1 cellular context compared by ENCODE assay signal in the genomic region with DNA sequence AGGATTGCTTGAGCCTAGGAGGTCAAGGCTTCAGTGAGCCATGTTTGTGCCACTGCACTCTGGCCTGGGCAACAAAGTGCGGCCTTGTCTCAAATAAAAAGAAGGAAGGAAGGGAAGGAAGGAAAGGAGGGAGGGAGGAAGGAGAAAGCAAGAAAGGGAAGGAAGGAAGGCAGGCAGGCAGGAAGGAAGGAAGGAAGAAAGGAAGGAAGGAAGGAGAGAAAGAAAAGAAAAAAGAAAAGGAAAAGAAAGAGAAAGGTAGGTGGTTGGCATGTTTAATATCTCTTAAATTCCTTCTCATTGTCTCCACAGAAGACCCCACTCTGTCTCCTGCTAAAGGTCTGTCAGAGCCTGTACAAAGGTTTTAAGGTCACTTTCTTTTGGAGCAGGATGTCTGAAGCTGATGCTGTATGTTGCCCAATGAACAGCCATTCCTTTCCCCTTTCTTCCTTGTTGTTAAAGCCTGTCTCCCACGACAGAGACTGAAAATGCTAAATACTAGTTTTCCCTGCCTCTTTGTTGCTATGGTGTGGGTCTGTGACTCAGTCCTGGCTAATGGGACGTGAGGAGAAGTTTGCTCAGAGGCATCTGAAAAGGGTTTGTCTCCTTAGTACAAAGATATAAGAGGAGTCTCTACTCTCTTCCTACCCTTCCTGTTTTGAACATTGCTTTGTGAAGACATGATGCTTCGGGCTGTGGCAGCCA.
A peak's percentile ranks its signal among the peaks of the same experiment; 100 is the strongest.
TF ChIP-seq lines count a peak whose summit lies in the region.

No MANE protein-coding gene starts in this region.

TF ChIP-seq in HEK293, 187 proteins besides CTCF, POLR2A, EP300 and RAD21 (continued from another document):
- TF ChIP-seq ZNF366 (tag by site-specific recombination; conservative IDR thresholded peaks at IDR 0.05) = peak; percentile 76
